In the genomic region with DNA sequence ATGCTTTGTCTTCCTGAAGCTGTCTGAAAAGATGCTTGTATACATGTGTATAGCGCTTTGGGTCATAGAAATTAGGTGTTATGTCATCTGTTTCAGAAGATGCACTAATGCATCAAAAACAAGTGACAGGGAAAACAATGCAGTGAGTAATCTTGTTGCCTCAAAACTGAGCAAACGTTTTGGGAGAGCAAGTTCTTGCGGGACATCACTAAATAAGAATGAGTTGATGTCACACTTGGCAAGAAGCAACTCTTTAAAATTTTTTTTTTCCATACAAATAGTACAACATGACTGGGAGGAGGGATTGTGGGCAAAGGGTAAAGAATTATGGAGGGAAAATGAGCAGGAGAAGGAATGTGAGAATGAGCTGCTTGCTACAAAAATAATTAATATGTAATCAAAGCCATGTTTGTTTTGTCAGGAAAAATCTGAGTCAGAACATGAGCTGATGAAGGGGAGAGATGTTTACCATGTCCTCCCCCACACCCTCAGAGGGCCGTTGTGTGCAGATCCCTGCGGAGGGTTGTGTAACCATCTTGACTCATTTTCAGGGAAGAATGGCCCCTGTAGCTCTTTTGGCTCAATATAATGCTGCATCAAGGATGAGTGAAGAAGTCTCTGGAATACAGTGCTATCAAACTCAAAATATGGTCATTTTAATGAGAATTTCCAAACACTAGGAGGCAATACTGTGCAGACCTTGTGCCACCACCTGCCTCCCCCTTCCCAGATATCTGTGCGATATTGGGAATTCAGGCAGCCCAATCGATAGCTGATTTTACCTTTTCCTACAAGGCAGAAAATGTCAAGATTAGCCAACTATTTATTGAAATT, we compare ENCODE assay signal across 9 cellular contexts. TPM values are rescaled to one million over a fixed set of nuclear protein-coding genes. Genes with fewer than 3 reads are reported as not detected.
DNase-seq lines count a peak whose midpoint lies in the region; ATAC-seq, FAIRE-seq and TF ChIP-seq lines count a peak whose summit lies in the region.
"Had no signal": no experiment of that assay in that cellular context is flagged by ENCODE, and none has a peak within 500 bp of the region (broad histone marks: within the 10 kb centered on the region; RNA-seq: fewer than 3 reads in every experiment).

No MANE protein-coding gene starts in this region.

- no peaks in the 10 kb centered on the region for H3K27me3 ChIP-seq in A673 (replicated peaks; ENCODE audit: insufficient read depth, low read depth, low read length, poor library complexity)
- no peaks in the 10 kb centered on the region for H3K27me3 ChIP-seq in bronchial epithelial cell (ENCODE audit: control insufficient read depth, insufficient read depth, low read length)

- POLR2A ChIA-PET in A673 (lab: Charles Lee; ENCODE audit: low non-redundant PET), result no interaction called here

- H3K36me3 ChIP-seq in A673 (ENCODE audit: insufficient read depth, low read length, poor library complexity, severe bottlenecking) (no peaks in the 10 kb centered on the region), bronchial epithelial cell (ENCODE audit: control insufficient read depth, insufficient read depth, low read length) (no peaks in the 10 kb centered on the region), mucosa of descending colon (ENCODE audit: low read depth) (no peaks in the 10 kb centered on the region)

- DNase-seq in A673 (ENCODE audit: low spot score), result peak; percentile 28
- DNase-seq in LNCaP clone FGC (ENCODE audit: low read depth), result no peak
- DNase-seq in bronchial epithelial cell (ENCODE audit: low read depth), result peak; percentile 99
- DNase-seq in mucosa of descending colon, result no peak
- DNase-seq in ecto neural progenitor cell (ENCODE audit: low spot score), result no peak
- DNase-seq in NCI-H2107 treated with DMSO at 0.1 percent for 48 hours (lab: John Stamatoyannopoulos, UW; ENCODE audit: unreplicated experiment), result no peak
- no peak for DNase-seq in NAMALWA (ENCODE audit: low spot score)
- DNase-seq in NCI-H187 (lab: John Stamatoyannopoulos, UW), result no peak

- peak; percentile 37; the same call in 1 of the 2 replicates for TF ChIP-seq CTCF in A673 (conservative IDR thresholded peaks at IDR 0.05; ENCODE audit: low read depth, low read length)
- TF ChIP-seq CTCF in LNCaP clone FGC (IDR thresholded peaks at IDR 0.05; ENCODE audit: control insufficient read depth, extremely low read depth, insufficient read depth), result peak; percentile 34
- no peak for TF ChIP-seq CTCF in bronchial epithelial cell (IDR thresholded peaks at IDR 0.05; ENCODE audit: insufficient read depth, low read length, severe bottlenecking)
- TF ChIP-seq CTCF in mucosa of descending colon (IDR thresholded peaks at IDR 0.05), result no peak

- CTCF ChIA-PET in A673 (lab: Charles Lee), result interaction anchor here (0.5 kb wide), 1 partner anchor 351 kb away, joined by 3 read pairs; no protein-coding TSS in a partner anchor

- no peak overlapping the region for H3K27ac ChIP-seq in A673 (ENCODE audit: low read depth, low read length, poor library complexity, severe bottlenecking)

- H3K9me3 ChIP-seq in A673 (ENCODE audit: low read depth, low read length, poor library complexity, severe bottlenecking) (no peaks in the 10 kb centered on the region), mucosa of descending colon (no peaks in the 10 kb centered on the region)

- no peak overlapping the region for H3K4me3 ChIP-seq in A673 (ENCODE audit: low read depth, low read length, poor library complexity, severe bottlenecking)
- no peak overlapping the region for H3K4me3 ChIP-seq in LNCaP clone FGC (ENCODE audit: low read depth, low read length)
- no peak overlapping the region for H3K4me3 ChIP-seq in bronchial epithelial cell (ENCODE audit: low read depth, low read length)
- no peak overlapping the region for H3K4me3 ChIP-seq in mucosa of descending colon

- BruUV-seq in A673 (replicated peaks; lab: Mats Ljungman, UMichigan), result no TSS peak

- ATAC-seq in mucosa of descending colon, result peak; percentile 64

- H3K4me1 ChIP-seq in A673 (ENCODE audit: insufficient read depth, low read length, poor library complexity, severe bottlenecking) (peaks cover 6% of the 10 kb centered on the region), mucosa of descending colon (ENCODE audit: low read depth) (peaks cover 2% of the 10 kb centered on the region)

- intact Hi-C loops in A673 (cut with micrococcal nuclease; ENCODE audit: unreplicated experiment), result no loop called here
- intact Hi-C loops in mucosa of descending colon (cut with DNase I, micrococcal nuclease), result no loop called here

- FAIRE-seq in bronchial epithelial cell (lab: Jason Lieb, UNC), result no peak
- FAIRE-seq: G401.6 had no signal

RNA-seq across cellular contexts. Expression of a gene that starts 41.4 kb away (rescaled TPM):
- total RNA-seq in A673 (2021), result 14.7 and 17.7 TPM in 2 replicates
- 6.7 and 7.9 TPM in 2 replicates for total RNA-seq in bronchial epithelial cell
- 10 to 100 TPM; 12.1 to 18.1 (median 15.0) TPM for total RNA-seq in mucosa of descending colon

RNA-seq across cellular contexts. Expression of a gene that starts 48.2 kb away (rescaled TPM):
- total RNA-seq in A673 (2021), result 10.5 TPM in 2 replicates
- total RNA-seq in bronchial epithelial cell, result 0.79 and 2.6 TPM in 2 replicates
- total RNA-seq in mucosa of descending colon, result 10 to 100 TPM; 34.3 to 59.1 (median 46.5) TPM

Comparison
In these comparisons a context has a peak if more than half of its experiments do, and no peak if none do; other contexts are left out.
1. DNase-seq: peak in A673 (single experiment) and bronchial epithelial cell (single experiment); none in LNCaP clone FGC (single experiment), mucosa of descending colon (0 of 3), ecto neural progenitor cell (single experiment), NCI-H2107 treated with DMSO at 0.1 percent for 48 hours (single experiment), NAMALWA (single experiment) and NCI-H187 (0 of 2).
2. CTCF ChIP-seq: peak in A673 (single experiment) and LNCaP clone FGC (single experiment); none in bronchial epithelial cell (single experiment) and mucosa of descending colon (single experiment).